Comparison of ENCODE assay signal across 2 cellular contexts in genomic region chr9:116479145-116479544, GRCh38.
TF ChIP-seq lines count a peak whose summit lies in the region.

No MANE protein-coding gene starts in this region.

TF ChIP-seq in IMR-90, 13 proteins besides CTCF, POLR2A, EP300 and RAD21:
- TF ChIP-seq CEBPB (IDR thresholded peaks at IDR 0.05; ENCODE audit: low read depth, low read length) (no peak), MXI1 (IDR thresholded peaks at IDR 0.05; ENCODE audit: borderline replicate concordance, low read depth, low read length) (0 out of 2 replicates have a peak, but pooled peaks have one; percentile 18)
TF ChIP-seq in IMR-90: peak in this region for 1.

TF ChIP-seq in H1, 55 proteins besides CTCF, POLR2A, EP300 and RAD21:
- no peak for TF ChIP-seq E2F6 (IDR thresholded peaks at IDR 0.05)
- no peak for TF ChIP-seq ASH2L (IDR thresholded peaks at IDR 0.05; ENCODE audit: low read length)
- no peak for TF ChIP-seq CHD1 (IDR thresholded peaks at IDR 0.05; ENCODE audit: low read depth, low read length)
- TF ChIP-seq BRCA1 (IDR thresholded peaks at IDR 0.05; ENCODE audit: low read depth, low read length) = no peak
- TF ChIP-seq POLR2AphosphoS5 (IDR thresholded peaks at IDR 0.05; ENCODE audit: low read depth, low read length) = no peak
- TF ChIP-seq USF2 (IDR thresholded peaks at IDR 0.05; ENCODE audit: low read length) = no peak
- no peak for TF ChIP-seq PHF8 (conservative IDR thresholded peaks at IDR 0.05; ENCODE audit: low read depth, low read length)
- TF ChIP-seq TAF7 (optimal IDR thresholded peaks at IDR 0.05; ENCODE audit: borderline replicate concordance, low read depth, low read length) = no peak
- TF ChIP-seq SIX5 (IDR thresholded peaks at IDR 0.05; ENCODE audit: low read depth, low read length) = no peak
- no peak for TF ChIP-seq KDM4A (IDR thresholded peaks at IDR 0.05; ENCODE audit: low read depth, low read length, severe bottlenecking)
- no peak for TF ChIP-seq POU5F1 (IDR thresholded peaks at IDR 0.05; ENCODE audit: low read depth, low read length)
- TF ChIP-seq TEAD4 (IDR thresholded peaks at IDR 0.05; ENCODE audit: low read depth, low read length) = no peak
